1 cellular context compared by ENCODE assay signal in the genomic region with DNA sequence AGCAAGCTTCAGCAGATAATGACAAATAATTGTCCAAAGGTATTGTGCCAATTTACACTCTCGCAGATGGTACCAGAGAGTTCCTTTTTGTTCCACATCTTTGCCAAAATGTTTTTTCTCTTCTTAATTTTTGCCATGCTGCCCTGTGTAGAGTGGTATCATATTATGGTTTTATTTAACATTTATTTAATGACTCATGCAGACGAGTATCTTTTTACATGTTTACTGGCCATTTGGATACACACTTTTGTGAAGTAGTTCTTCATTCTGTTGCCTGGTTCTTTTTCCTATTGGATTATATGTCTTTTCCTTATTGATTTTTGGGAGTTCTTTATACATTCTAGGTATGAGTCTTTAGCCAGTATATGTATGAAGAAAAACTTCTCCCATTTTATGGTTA.
TF ChIP-seq lines count a peak whose summit lies in the region.

No MANE protein-coding gene starts in this region.

TF ChIP-seq in IMR-90, 13 proteins besides CTCF, POLR2A, EP300 and RAD21 (continued from another document):
- TF ChIP-seq CEBPB (IDR thresholded peaks at IDR 0.05; ENCODE audit: low read depth, low read length), result no peak
- no peak for TF ChIP-seq BHLHE40 (IDR thresholded peaks at IDR 0.05; ENCODE audit: low read depth, low read length)
- TF ChIP-seq, protein P1, sequence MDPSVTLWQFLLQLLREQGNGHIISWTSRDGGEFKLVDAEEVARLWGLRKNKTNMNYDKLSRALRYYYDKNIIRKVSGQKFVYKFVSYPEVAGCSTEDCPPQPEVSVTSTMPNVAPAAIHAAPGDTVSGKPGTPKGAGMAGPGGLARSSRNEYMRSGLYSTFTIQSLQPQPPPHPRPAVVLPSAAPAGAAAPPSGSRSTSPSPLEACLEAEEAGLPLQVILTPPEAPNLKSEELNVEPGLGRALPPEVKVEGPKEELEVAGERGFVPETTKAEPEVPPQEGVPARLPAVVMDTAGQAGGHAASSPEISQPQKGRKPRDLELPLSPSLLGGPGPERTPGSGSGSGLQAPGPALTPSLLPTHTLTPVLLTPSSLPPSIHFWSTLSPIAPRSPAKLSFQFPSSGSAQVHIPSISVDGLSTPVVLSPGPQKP (IDR thresholded peaks at IDR 0.05; ENCODE audit: borderline replicate concordance, low read depth, low read length), result no peak
